18 cellular contexts compared by ENCODE assay signal in the genomic region with DNA sequence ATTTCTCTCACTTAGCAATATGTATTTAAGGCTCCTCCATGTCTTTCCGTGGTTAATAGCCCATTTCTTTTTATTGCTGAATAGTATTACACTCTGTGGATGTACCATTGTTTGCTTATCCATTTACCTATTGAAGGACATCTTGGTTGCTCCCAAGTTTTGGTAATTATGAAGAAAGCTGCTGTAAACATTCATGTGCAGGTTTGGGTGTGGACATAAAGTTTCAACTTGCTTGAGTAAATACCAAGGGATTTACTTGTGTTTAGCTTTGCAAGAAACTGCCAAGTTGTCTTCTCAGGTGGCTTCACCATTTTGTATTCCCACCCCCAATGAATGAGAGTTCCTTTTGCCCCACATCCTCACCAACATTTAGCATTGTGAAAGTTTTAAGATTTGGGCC. TPM values are rescaled to one million over a fixed set of nuclear protein-coding genes. Genes with fewer than 3 reads are reported as not detected.
A peak's percentile ranks its signal among the peaks of the same experiment; 100 is the strongest.
DNase-seq lines count a peak whose midpoint lies in the region; ATAC-seq and TF ChIP-seq lines count a peak whose summit lies in the region.
"Had no signal": no experiment of that assay in that cellular context is flagged by ENCODE, and none has a peak within 500 bp of the region (broad histone marks: within the 10 kb centered on the region; RNA-seq: fewer than 3 reads in every experiment).

No MANE protein-coding gene starts in this region.

- H3K9me3 ChIP-seq in mucosa of descending colon, result no peaks in the 10 kb centered on the region

- peak; percentile 83 for DNase-seq in LNCaP clone FGC (ENCODE audit: low read depth)
- DNase-seq in epithelial cell of prostate (ENCODE audit: low read depth, low spot score), result peak; percentile 14
- DNase-seq in mucosa of descending colon, result no peak
- no peak for DNase-seq in cerebellar cortex (ENCODE audit: low spot score)
- DNase-seq in NCI-H345 (lab: John Stamatoyannopoulos, UW), result no peak
- no peak for DNase-seq in NCI-H446 treated with DMSO at 0.1 percent for 48 hours (lab: John Stamatoyannopoulos, UW)
- DNase-seq: CD4-positive, alpha-beta T cell; CD8-positive, alpha-beta memory T cell; DMS 273 treated with DMSO at 0.1 percent for 48 hours; DMS79; GDM1; H9 had no signal

- H3K27ac ChIP-seq in epithelial cell of prostate, result no peak overlapping the region
- H3K27ac ChIP-seq: BLaER1 had no signal

- H3K36me3 ChIP-seq in mucosa of descending colon (ENCODE audit: low read depth), result no peaks in the 10 kb centered on the region
- H3K36me3 ChIP-seq: BLaER1 had no signal

- TF ChIP-seq CTCF in LNCaP clone FGC (IDR thresholded peaks at IDR 0.05; ENCODE audit: control insufficient read depth, extremely low read depth, insufficient read depth) (no peak), mucosa of descending colon (IDR thresholded peaks at IDR 0.05) (no peak)

- H3K4me1 ChIP-seq in mucosa of descending colon (ENCODE audit: low read depth), result no peaks in the 10 kb centered on the region
- H3K4me1 ChIP-seq: BLaER1 had no signal

- intact Hi-C loops in mucosa of descending colon (cut with DNase I, micrococcal nuclease), result no loop called here

- peak; percentile 8 for ATAC-seq in mucosa of descending colon
- ATAC-seq: GM12878, GM23338, HCT116 had no signal

- H3K4me3 ChIP-seq in LNCaP clone FGC (ENCODE audit: low read depth, low read length) (no peak overlapping the region), mucosa of descending colon (no peak overlapping the region)
- H3K4me3 ChIP-seq: BLaER1, GM12878, GM23338 had no signal

RNA-seq across cellular contexts. Expression of a gene that starts 9.5 kb away (rescaled TPM):
- 1 to 10 TPM in 1 of 3 donors, under 1 TPM in 1, not detected in 1; 0.90 to 1.5 TPM for total RNA-seq in mucosa of descending colon
- total RNA-seq: B cell; CD4-positive, alpha-beta T cell; H9 had no signal

RNA-seq across cellular contexts. Expression of a gene that starts 9.6 kb away (rescaled TPM):
- total RNA-seq in mucosa of descending colon, result under 1 TPM in 1 of 3 donors, not detected in 2; 0.05 TPM
- total RNA-seq: B cell; CD4-positive, alpha-beta T cell; H4 had no signal

RNA-seq across cellular contexts. Expression of a gene that starts 56.8 kb away (rescaled TPM):
- 10 to 100 TPM in 2 of 3 donors, 1 to 10 TPM in 1; 8.0 to 15.4 (median 10.5) TPM for total RNA-seq in mucosa of descending colon

RNA-seq across cellular contexts. Expression of a gene that starts 57.2 kb away (rescaled TPM):
- 10 to 100 TPM in 1 of 3 donors, 1 to 10 TPM in 2; 3.8 to 23.8 (median 4.8) TPM for total RNA-seq in mucosa of descending colon
- total RNA-seq: B cell; CD4-positive, alpha-beta T cell; CD8-positive, alpha-beta memory T cell; GM12878; H4 had no signal

Comparison
In these comparisons a context has a peak if more than half of its experiments do, and no peak if none do; other contexts are left out.
1. DNase-seq: peak in LNCaP clone FGC (single experiment) and epithelial cell of prostate (single experiment); none in mucosa of descending colon (0 of 3), cerebellar cortex (single experiment), NCI-H345 (single experiment) and NCI-H446 treated with DMSO at 0.1 percent for 48 hours (single experiment).